Comparison of ENCODE assay signal across 12 cellular contexts in genomic region chr1:155932487-155932886, GRCh38. TPM values are rescaled to one million over a fixed set of nuclear protein-coding genes. Genes with fewer than 3 reads are reported as not detected.
A peak's percentile ranks its signal among the peaks of the same experiment; 100 is the strongest.
DNase-seq lines count a peak whose midpoint lies in the region; ATAC-seq and TF ChIP-seq lines count a peak whose summit lies in the region.
"Had no signal": no experiment of that assay in that cellular context is flagged by ENCODE, and none has a peak within 500 bp of the region (broad histone marks: within the 10 kb centered on the region; RNA-seq: fewer than 3 reads in every experiment).

No MANE protein-coding gene starts in this region.

- H3K4me1 Mint-ChIP-seq in osteocyte (ENCODE audit: unreplicated experiment) = peaks cover 27% of the 10 kb centered on the region

- H3K9me3 Mint-ChIP-seq in osteocyte (ENCODE audit: unreplicated experiment) = no peaks in the 10 kb centered on the region
- H3K9me3 Mint-ChIP-seq: H9 had no signal

- TF ChIP-seq CTCF in OCI-LY7 (conservative IDR thresholded peaks at IDR 0.05; ENCODE audit: low read length) = no peak
- TF ChIP-seq CTCF in osteocyte (IDR thresholded peaks at IDR 0.05) = no peak

- H3K27ac ChIP-seq in GM23248 (peak overlapping the region; percentile 48), OCI-LY7 (ENCODE audit: low read depth, low read length, poor library complexity, severe bottlenecking) (no peak overlapping the region), ectodermal cell (ENCODE audit: insufficient read depth, low read depth, low read length, poor library complexity, severe bottlenecking) (no peak overlapping the region)

- H3K4me1 ChIP-seq in GM23248 (ENCODE audit: insufficient read depth) (peaks cover 42% of the 10 kb centered on the region), OCI-LY7 (ENCODE audit: insufficient read depth, low read length, poor library complexity, severe bottlenecking) (peaks cover 42% of the 10 kb centered on the region), ectodermal cell (ENCODE audit: control insufficient read depth, insufficient read depth, low read length) (peaks cover 18% of the 10 kb centered on the region)

- 41 to 51% methylated on average over 5 of the region's 5 CpGs for WGBS in GM23248 (ENCODE audit: low coverage in 1 of 2, low lambda C conversion rate in 2 of 2, missing lambda C conversion rate in 2 of 2), 2 experiments
- 92 to 95% methylated on average over 4 to 5 of the region's 5 CpGs for WGBS in ectodermal cell, 2 experiments

- peaks cover 22% of the 10 kb centered on the region for H3K36me3 Mint-ChIP-seq in osteocyte (ENCODE audit: unreplicated experiment)

- H3K79me2 ChIP-seq in GM23248 (ENCODE audit: insufficient read depth) (peaks cover 67% of the 10 kb centered on the region), OCI-LY7 (ENCODE audit: insufficient read depth, low read depth, low read length) (peaks cover 63% of the 10 kb centered on the region)

- no peak for ATAC-seq in left colon
- no peak for ATAC-seq in GM19035 (IDR thresholded peaks at IDR 0.05; ENCODE audit: unreplicated experiment)

- in situ Hi-C loops in GM23248 (cut with MboI) = no loop called here

- peak overlapping the region; percentile 79 for H3K4me3 ChIP-seq in GM23248
- peak overlapping the region; percentile 87 for H3K4me3 ChIP-seq in OCI-LY7 (ENCODE audit: low read depth, low read length, poor library complexity, severe bottlenecking)
- peak overlapping the region; percentile 6 for H3K4me3 ChIP-seq in ectodermal cell (ENCODE audit: insufficient read depth, low read depth, low read length)

- H3K9ac ChIP-seq in GM23248 = peak overlapping the region; percentile 92

- H3K36me3 ChIP-seq in GM23248 (ENCODE audit: low read depth) (peaks cover 48% of the 10 kb centered on the region), OCI-LY7 (ENCODE audit: insufficient read depth, low read length) (peaks cover 65% of the 10 kb centered on the region), ectodermal cell (ENCODE audit: control insufficient read depth, insufficient read depth, low read length) (peaks cover 38% of the 10 kb centered on the region)

- H3K4me2 ChIP-seq in GM23248 (ENCODE audit: unreplicated experiment) (peak overlapping the region; percentile 90), OCI-LY7 (ENCODE audit: low read length) (peak overlapping the region; percentile 74)

- intact Hi-C loops in OCI-LY7 (cut with micrococcal nuclease; ENCODE audit: unreplicated experiment) = no loop called here
- intact Hi-C loops in left colon (cut with DNase I, micrococcal nuclease) = loop anchor here in 1 of 2 donors (10.0 kb wide), 1 partner anchor 52 kb away; no protein-coding TSS in a partner anchor

- H3K27ac Mint-ChIP-seq in osteocyte (ENCODE audit: unreplicated experiment) = peak overlapping the region; percentile 50

- H4K20me1 ChIP-seq in GM23248 (ENCODE audit: insufficient read depth) (no peaks in the 10 kb centered on the region), OCI-LY7 (ENCODE audit: insufficient read depth, low read length) (peaks cover 24% of the 10 kb centered on the region)

- H3K9me3 ChIP-seq in GM23248 (ENCODE audit: low read depth) (no peaks in the 10 kb centered on the region), OCI-LY7 (ENCODE audit: low read length) (no peaks in the 10 kb centered on the region), ectodermal cell (ENCODE audit: control insufficient read depth, low read length) (no peaks in the 10 kb centered on the region)

- H3K27me3 ChIP-seq in GM23248 (replicated peaks; ENCODE audit: insufficient read depth) = no peaks in the 10 kb centered on the region
- H3K27me3 ChIP-seq in ectodermal cell (ENCODE audit: control insufficient read depth, insufficient read depth, low read length, poor library complexity, severe bottlenecking) = no peaks in the 10 kb centered on the region

- BruUV-seq in OCI-LY7 (replicated peaks; lab: Mats Ljungman, UMichigan) = no TSS peak

- CTCF ChIA-PET in OCI-LY7 (lab: Charles Lee; ENCODE audit: unreplicated experiment) = no interaction called here

- H3K27me3 Mint-ChIP-seq in osteocyte (ENCODE audit: unreplicated experiment) = no peaks in the 10 kb centered on the region

- H3K4me3 Mint-ChIP-seq in osteocyte (ENCODE audit: unreplicated experiment) = peak overlapping the region; percentile 35

- H3F3A ChIP-seq in GM23248 (ENCODE audit: insufficient read depth) = peaks cover 26% of the 10 kb centered on the region

- H2AFZ ChIP-seq in GM23248 = no peak overlapping the region
- no peak overlapping the region for H2AFZ ChIP-seq in OCI-LY7 (ENCODE audit: low read length)

- DNase-seq in GM23248 = peak; percentile 74
- no peak for DNase-seq in OCI-LY7 (ENCODE audit: low spot score)
- no peak for DNase-seq in osteocyte (ENCODE audit: extremely low spot score, unreplicated experiment)
- DNase-seq in left colon = no peak
- DNase-seq in NCI-H69 (lab: John Stamatoyannopoulos, UW) = no peak
- DNase-seq in stimulated activated CD4-positive, alpha-beta T cell treated with anti-CD3 and anti-CD28 coated beads, Interleukin-1b, Interleukin-23, amount 100 ng/mL, for 48 hours = no peak
- DNase-seq: activated CD4-positive, alpha-beta T cell treated with anti-CD3 and anti-CD28 coated beads, Interleukin-2, amount 50 U/mL, for 1 hour; H9; stimulated activated CD4-positive, alpha-beta T cell treated with anti-CD3 and anti-CD28 coated beads, Interleukin-4, amount 100 ng/mL, for 1 hour had no signal

- no peaks in the 10 kb centered on the region for H3K9me2 ChIP-seq in GM23248 (ENCODE audit: insufficient read depth)
- no peaks in the 10 kb centered on the region for H3K9me2 ChIP-seq in OCI-LY7 (ENCODE audit: insufficient read depth, low read length)

- POLR2A ChIA-PET in OCI-LY7 (lab: Charles Lee) = interaction anchor here (0.8 to 4.1 kb wide), 8 partner anchors 15 to 88 kb away, joined by 3 to 19 read pairs (median 4); partner anchors contain the start of genes GON4L and SSR2

RNA-seq across cellular contexts. Expression of gene KHDC4, which starts 1.7 kb away (rescaled TPM):
- total RNA-seq in GM23248 (2014; rRNA removed; shearing (Covaris generic)) = 24.2 TPM in 2 replicates
- 25.3 and 27.8 TPM in 2 replicates for polyA plus RNA-seq in GM23248 (2016; fragmentation: Nextera tagmentation; extraction: Ambion mirVana)
- total RNA-seq in OCI-LY7 (2014; rRNA removed; shearing (Covaris generic)) = 84.6 and 88.9 TPM in 2 replicates
- 121 and 127 TPM in 2 replicates for total RNA-seq in OCI-LY7 (2022)
- polyA plus RNA-seq in ectodermal cell (2013, experiment 1 of 4) = 76.7 TPM
- 72.3 TPM for polyA plus RNA-seq in ectodermal cell (2013, experiment 2 of 4)
- polyA plus RNA-seq in ectodermal cell (2013, experiment 3 of 4) = 59.3 TPM
- polyA plus RNA-seq in ectodermal cell (2013, experiment 4 of 4) = 68.1 TPM
- 48.8 and 53.7 TPM in 2 replicates for total RNA-seq in osteocyte
- total RNA-seq in left colon = 10 to 100 TPM; 45.6 to 54.1 TPM

RNA-seq across cellular contexts. Expression of gene RXFP4, which starts 9.0 kb away (rescaled TPM):
- not detected in 2 replicates for total RNA-seq in GM23248 (2014; rRNA removed; shearing (Covaris generic))
- polyA plus RNA-seq in GM23248 (2016; fragmentation: Nextera tagmentation; extraction: Ambion mirVana) = 0.20 and 0.39 TPM in 2 replicates
- 3.0 TPM in 1 of 2 replicates, not detected in the other for total RNA-seq in OCI-LY7 (2014; rRNA removed; shearing (Covaris generic))
- total RNA-seq in OCI-LY7 (2022) = 0.34 TPM in 1 of 2 replicates, not detected in the other
- not detected for polyA plus RNA-seq in ectodermal cell (2013, experiment 1 of 4)
- not detected for polyA plus RNA-seq in ectodermal cell (2013, experiment 2 of 4)
- polyA plus RNA-seq in ectodermal cell (2013, experiment 3 of 4) = not detected
- polyA plus RNA-seq in ectodermal cell (2013, experiment 4 of 4) = not detected
- total RNA-seq in osteocyte = not detected in 2 replicates
- total RNA-seq in left colon = 1 to 10 TPM; 5.2 to 5.6 TPM
- total RNA-seq: H9, lung microvascular endothelial cell had no signal

RNA-seq across cellular contexts. Expression of gene RIT1, which starts 21.3 kb away (rescaled TPM):
- total RNA-seq in GM23248 (2014; rRNA removed; shearing (Covaris generic)) = 29.7 and 32.4 TPM in 2 replicates
- polyA plus RNA-seq in GM23248 (2016; fragmentation: Nextera tagmentation; extraction: Ambion mirVana) = 30.5 and 33.1 TPM in 2 replicates
- 15.9 and 17.2 TPM in 2 replicates for total RNA-seq in OCI-LY7 (2014; rRNA removed; shearing (Covaris generic))
- 20.8 and 21.0 TPM in 2 replicates for total RNA-seq in OCI-LY7 (2022)
- polyA plus RNA-seq in ectodermal cell (2013, experiment 1 of 4) = 43.4 TPM
- 42.0 TPM for polyA plus RNA-seq in ectodermal cell (2013, experiment 2 of 4)
- polyA plus RNA-seq in ectodermal cell (2013, experiment 3 of 4) = 34.1 TPM
- polyA plus RNA-seq in ectodermal cell (2013, experiment 4 of 4) = 42.2 TPM
- 43.1 and 45.6 TPM in 2 replicates for total RNA-seq in osteocyte
- total RNA-seq in left colon = 10 to 100 TPM; 21.5 to 26.3 TPM

RNA-seq across cellular contexts. Expression of gene ARHGEF2, which starts 45.9 kb away (rescaled TPM):
- total RNA-seq in GM23248 (2014; rRNA removed; shearing (Covaris generic)) = 136 and 139 TPM in 2 replicates
- polyA plus RNA-seq in GM23248 (2016; fragmentation: Nextera tagmentation; extraction: Ambion mirVana) = 76.7 and 77.7 TPM in 2 replicates
- total RNA-seq in OCI-LY7 (2014; rRNA removed; shearing (Covaris generic)) = 78.8 and 106 TPM in 2 replicates
- total RNA-seq in OCI-LY7 (2022) = 133 and 139 TPM in 2 replicates
- polyA plus RNA-seq in ectodermal cell (2013, experiment 1 of 4) = 101 TPM
- 103 TPM for polyA plus RNA-seq in ectodermal cell (2013, experiment 2 of 4)
- polyA plus RNA-seq in ectodermal cell (2013, experiment 3 of 4) = 75.5 TPM
- 93.8 TPM for polyA plus RNA-seq in ectodermal cell (2013, experiment 4 of 4)
- total RNA-seq in osteocyte = 199 and 201 TPM in 2 replicates
- 100 to 1,000 TPM in 1 of 2 donors, 10 to 100 TPM in 1; 99.3 to 103 TPM for total RNA-seq in left colon

Comparison
In these comparisons a context has a peak if more than half of its experiments do, and no peak if none do; other contexts are left out.
1. H3K4me3 ChIP-seq: peak in every context shown above with its lines; median percentile 87 in OCI-LY7; 79 in GM23248; 6 in ectodermal cell.